In the genomic region with DNA sequence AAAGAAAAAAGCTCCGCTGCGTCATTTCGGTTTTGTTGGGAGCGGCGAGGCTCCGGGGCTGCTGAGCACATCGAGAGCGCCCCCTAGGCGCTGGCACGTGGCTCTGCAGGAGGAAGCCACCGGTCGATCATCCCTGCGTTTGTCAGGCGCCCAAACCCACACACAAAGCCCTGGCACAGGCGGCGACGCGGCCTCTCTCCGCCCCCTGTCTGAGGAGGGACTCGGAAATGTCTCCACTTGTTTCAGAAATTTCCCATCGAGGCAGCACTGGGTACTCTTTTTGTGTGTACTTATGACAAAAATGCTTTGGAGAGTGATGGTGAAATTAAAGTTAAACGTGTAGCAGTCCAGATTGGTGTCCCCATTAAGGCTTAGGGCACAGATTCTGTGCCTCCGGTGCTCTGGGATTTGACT, we compare ENCODE assay signal across 8 cellular contexts.
DNase-seq lines count a peak whose midpoint lies in the region; ATAC-seq and TF ChIP-seq lines count a peak whose summit lies in the region.

No MANE protein-coding gene starts in this region.

- peaks cover 15% of the 10 kb centered on the region for H3K4me1 Mint-ChIP-seq in brain

- H3K27ac Mint-ChIP-seq in brain: peak overlapping the region in 3 of 5 experiments; percentile 37 to 85 (median 63)

- no peaks in the 10 kb centered on the region for H3K36me3 Mint-ChIP-seq in brain

- H3K27me3 Mint-ChIP-seq in brain: peaks cover 44% of the 10 kb centered on the region

- no peaks in the 10 kb centered on the region for H3K36me3 ChIP-seq in Peyer's patch

- peaks cover 0 to 5% (median 0%) of the 10 kb centered on the region in 5 experiments for H3K9me3 Mint-ChIP-seq in brain

- H3K27me3 ChIP-seq in Peyer's patch: no peaks in the 10 kb centered on the region

- DNase-seq in DMS153 treated with DMSO at 0.1 percent for 48 hours (lab: John Stamatoyannopoulos, UW; ENCODE audit: unreplicated experiment): peak; percentile 8
- DNase-seq in Kasumi-1 (lab: John Stamatoyannopoulos, UW): peak; percentile 43 to 55
- DNase-seq in Peyer's patch: peak in 2 of 3 donors; percentile 65 to 69
- DNase-seq in islet precursor cell: peak; percentile 83
- DNase-seq in stimulated activated CD4-positive, alpha-beta T cell treated with anti-CD3 and anti-CD28 coated beads, Interleukin-4, amount 100 ng/mL, for 24 hours: peak; percentile 11
- no peak for DNase-seq in stimulated activated naive CD4-positive, alpha-beta T cell (lab: John Stamatoyannopoulos, UW)

- peak overlapping the region; percentile 71 to 84 (median 80) for H3K4me3 Mint-ChIP-seq in brain

- H3K4me3 ChIP-seq in Peyer's patch: no peak overlapping the region

- H3K4me1 ChIP-seq in Peyer's patch: no peaks in the 10 kb centered on the region

- TF ChIP-seq CTCF in Peyer's patch (IDR thresholded peaks at IDR 0.05) (peak in 4 of 6 experiments; percentile 57 to 78 (median 74)), brain (conservative IDR thresholded peaks at IDR 0.05) (peak; percentile 87 to 98)

- peak; percentile 94 for ATAC-seq in GM21390 (IDR thresholded peaks at IDR 0.05; ENCODE audit: unreplicated experiment)

- no peak for TF ChIP-seq POLR2A in Peyer's patch (IDR thresholded peaks at IDR 0.05)

- no peak overlapping the region for H3K27ac ChIP-seq in Peyer's patch

- no peaks in the 10 kb centered on the region for H3K9me3 ChIP-seq in Peyer's patch

Comparison
In these comparisons a context has a peak if more than half of its experiments do, and no peak if none do; other contexts are left out.
1. DNase-seq: peak in DMS153 treated with DMSO at 0.1 percent for 48 hours (single experiment), Kasumi-1 (2 of 2), Peyer's patch (2 of 3), islet precursor cell (single experiment) and stimulated activated CD4-positive, alpha-beta T cell treated with anti-CD3 and anti-CD28 coated beads, Interleukin-4, amount 100 ng/mL, for 24 hours (single experiment); none in stimulated activated naive CD4-positive, alpha-beta T cell (0 of 6).